Comparison of ENCODE assay signal across 10 cellular contexts in genomic region chr13:48431431-48431830, GRCh38. TPM values are rescaled to one million over a fixed set of nuclear protein-coding genes. Genes with fewer than 3 reads are reported as not detected.
DNase-seq lines count a peak whose midpoint lies in the region; ATAC-seq, FAIRE-seq and TF ChIP-seq lines count a peak whose summit lies in the region.
"Had no signal": no experiment of that assay in that cellular context is flagged by ENCODE, and none has a peak within 500 bp of the region (broad histone marks: within the 10 kb centered on the region; RNA-seq: fewer than 3 reads in every experiment).

No MANE protein-coding gene starts in this region.

- H4K20me1 ChIP-seq in Loucy (ENCODE audit: insufficient read depth, low read length, poor library complexity, severe bottlenecking): no peaks in the 10 kb centered on the region

- H3K9me2 ChIP-seq in Loucy (replicated peaks; ENCODE audit: low read depth, low read length): no peaks in the 10 kb centered on the region

- H3K9ac ChIP-seq in Loucy (ENCODE audit: low read depth, low read length, poor library complexity, severe bottlenecking): peak overlapping the region; percentile 62

- peaks cover 26% of the 10 kb centered on the region; the same call in 1 of the 2 replicates for H3K79me2 ChIP-seq in Loucy (ENCODE audit: insufficient read depth, low read length)

- H3F3A ChIP-seq in Loucy (ENCODE audit: low read depth): peaks cover 16% of the 10 kb centered on the region

- no peak for FAIRE-seq in frontal cortex (lab: Jason Lieb, UNC)

- peaks cover 51% of the 10 kb centered on the region for H3K4me1 ChIP-seq in Loucy (ENCODE audit: insufficient read depth, low read length, poor library complexity, severe bottlenecking)

- H2AFZ ChIP-seq in Loucy (ENCODE audit: low read length): no peak overlapping the region

- no peak for TF ChIP-seq CTCF in Loucy (conservative IDR thresholded peaks at IDR 0.05; ENCODE audit: low read length)

- DNase-seq in EH (ENCODE audit: low read depth) (peak; percentile 67), dermis microvascular lymphatic vessel endothelial cell (ENCODE audit: low read depth in 2 of 2) (peak; percentile 23 to 77), renal cortical epithelial cell (ENCODE audit: low read depth) (peak; percentile 53), NCI-H748 treated with DMSO at 0.1 percent for 48 hours (lab: John Stamatoyannopoulos, UW) (no peak), frontal cortex (ENCODE audit: low spot score in 2 of 2) (no peak)
- DNase-seq: central memory CD4-positive, alpha-beta T cell; NCI-H1417 treated with DMSO at 0.1 percent for 48 hours; stomach had no signal

- no peaks in the 10 kb centered on the region for H3K27me3 ChIP-seq in Loucy (ENCODE audit: insufficient read depth, low read length, poor library complexity, severe bottlenecking)
- H3K27me3 ChIP-seq: stomach had no signal

- H3K4me2 ChIP-seq in Loucy (ENCODE audit: low read depth, low read length, poor library complexity, severe bottlenecking): peak overlapping the region; percentile 84

- peak overlapping the region; percentile 62 for H3K4me3 ChIP-seq in Loucy (ENCODE audit: low read length, poor library complexity, severe bottlenecking)
- H3K4me3 ChIP-seq: stomach had no signal

- no peaks in the 10 kb centered on the region for H3K36me3 ChIP-seq in Loucy (ENCODE audit: insufficient read depth, low read length)

- H3K9me3 ChIP-seq in Loucy (ENCODE audit: insufficient read depth, low read depth, low read length): no peaks in the 10 kb centered on the region
- H3K9me3 ChIP-seq: stomach had no signal

- no peak for ATAC-seq in GM19035 (IDR thresholded peaks at IDR 0.05; ENCODE audit: unreplicated experiment)

RNA-seq across cellular contexts. Expression of gene LPAR6, which starts 18.5 kb away (rescaled TPM):
- 22.0 and 22.4 TPM in 2 replicates for total RNA-seq in dermis microvascular lymphatic vessel endothelial cell
- 6.9 and 14.2 TPM in 2 replicates for total RNA-seq in renal cortical epithelial cell
- total RNA-seq in frontal cortex: 7.3 TPM

Comparison
In these comparisons a context has a peak if more than half of its experiments do, and no peak if none do; other contexts are left out.
1. DNase-seq: peak in EH (single experiment), dermis microvascular lymphatic vessel endothelial cell (2 of 2) and renal cortical epithelial cell (single experiment); none in NCI-H748 treated with DMSO at 0.1 percent for 48 hours (single experiment) and frontal cortex (0 of 2).